In genomic region chr11:109957601-109958000, GRCh38 we compare ENCODE assay signal across 22 cellular contexts.
DNase-seq lines count a peak whose midpoint lies in the region; ATAC-seq and TF ChIP-seq lines count a peak whose summit lies in the region.
"Had no signal": no experiment of that assay in that cellular context is flagged by ENCODE, and none has a peak within 500 bp of the region (broad histone marks: within the 10 kb centered on the region; RNA-seq: fewer than 3 reads in every experiment).

No MANE protein-coding gene starts in this region.

- H3K27ac ChIP-seq in gastrocnemius medialis = no peak overlapping the region
- H3K27ac ChIP-seq: BLaER1 treated with 17β-estradiol and CSF1 and Interleukin-3, amounts not matched to agents 10 nM and 100 nM; RWPE1 had no signal

- intact Hi-C loops in gastrocnemius medialis (cut with DNase I; ENCODE audit: low total_unique reads) = no loop called here

- H3K9me3 ChIP-seq in gastrocnemius medialis = no peaks in the 10 kb centered on the region
- H3K9me3 ChIP-seq: Caco-2 had no signal

- no peaks in the 10 kb centered on the region for H3K27me3 ChIP-seq in gastrocnemius medialis
- H3K27me3 ChIP-seq: BLaER1 treated with 17β-estradiol and CSF1 and Interleukin-3, amounts not matched to agents 10 nM and 100 nM had no signal

- peak; percentile 46 for DNase-seq in ELR (ENCODE audit: low read depth)
- DNase-seq in M059J (ENCODE audit: low read depth) = peak; percentile 63
- peak; percentile 9 for DNase-seq in SW480 (ENCODE audit: low spot score)
- peak; percentile 57 for DNase-seq in iris pigment epithelial cell (ENCODE audit: low read depth)
- no peak for DNase-seq in gastrocnemius medialis
- DNase-seq: AML-193; Caco-2; CD4-positive, alpha-beta T cell; GDM1; Karpas-422; NCI-H1105 treated with DMSO at 0.1 percent for 48 hours; NCI-H1694 treated with DMSO at 0.1 percent for 48 hours; NCI-H2081; NCI-H2227 treated with DMSO at 0.1 percent for 48 hours; NCI-H526 treated with DMSO at 0.1 percent for 48 hours; SHP77 had no signal

- in situ Hi-C loops in gastrocnemius medialis (cut with MboI; ENCODE audit: low sequenced_read_pairs in 4 of 4) = loop anchor here in 1 of 4 donors (10.0 kb wide), 1 partner anchor 417 kb away; no protein-coding TSS in a partner anchor

- ATAC-seq in GM21825 (IDR thresholded peaks at IDR 0.05; ENCODE audit: unreplicated experiment) (no peak), HG02852 (IDR thresholded peaks at IDR 0.05; ENCODE audit: unreplicated experiment) (no peak), HG03432 (IDR thresholded peaks at IDR 0.05; ENCODE audit: unreplicated experiment) (no peak), gastrocnemius medialis (no peak)
- ATAC-seq: Panc1 had no signal

- TF ChIP-seq CTCF in gastrocnemius medialis (IDR thresholded peaks at IDR 0.05 in 4 of 5, conservative IDR thresholded peaks at IDR 0.05 in 1 of 5) = no peak

- H3K4me1 ChIP-seq in gastrocnemius medialis = peaks cover 16% of the 10 kb centered on the region in 2 donors
- H3K4me1 ChIP-seq: Caco-2 had no signal

- TF ChIP-seq POLR2A in gastrocnemius medialis (IDR thresholded peaks at IDR 0.05) = no peak

- no peak overlapping the region for H3K4me3 ChIP-seq in gastrocnemius medialis
- H3K4me3 ChIP-seq: BLaER1 treated with 17β-estradiol and CSF1 and Interleukin-3, amounts not matched to agents 10 nM and 100 nM had no signal

- no peaks in the 10 kb centered on the region for H3K36me3 ChIP-seq in gastrocnemius medialis
- H3K36me3 ChIP-seq: BLaER1 treated with 17β-estradiol and CSF1 and Interleukin-3, amounts not matched to agents 10 nM and 100 nM had no signal

Comparison
In these comparisons a context has a peak if more than half of its experiments do, and no peak if none do; other contexts are left out.
1. DNase-seq: peak in ELR (single experiment), M059J (single experiment), SW480 (single experiment) and iris pigment epithelial cell (single experiment); none in gastrocnemius medialis (0 of 2).